In genomic region chr6:123715243-123715863, GRCh38 we compare ENCODE assay signal across 9 cellular contexts.
A peak's percentile ranks its signal among the peaks of the same experiment; 100 is the strongest.
DNase-seq lines count a peak whose midpoint lies in the region; ATAC-seq and TF ChIP-seq lines count a peak whose summit lies in the region.
"Had no signal": no experiment of that assay in that cellular context is flagged by ENCODE, and none has a peak within 500 bp of the region (broad histone marks: within the 10 kb centered on the region; RNA-seq: fewer than 3 reads in every experiment).

No MANE protein-coding gene starts in this region.

- intact Hi-C loops in body of pancreas (cut with DNase I) (loop anchor here (10.0 kb wide), 1 partner anchor 301 kb away; no protein-coding TSS in a partner anchor), right lobe of liver (cut with DNase I) (no loop called here)

- H3K27me3 ChIP-seq in body of pancreas (no peaks in the 10 kb centered on the region), right lobe of liver (no peaks in the 10 kb centered on the region)
- H3K27me3 ChIP-seq: neutrophil had no signal

- H3K4me1 ChIP-seq in body of pancreas (no peaks in the 10 kb centered on the region), right lobe of liver (no peaks in the 10 kb centered on the region)

- peak; percentile 36 for TF ChIP-seq CTCF in GM12864 (IDR thresholded peaks at IDR 0.05; ENCODE audit: low read depth, low read length, missing control alignments)
- TF ChIP-seq CTCF in body of pancreas (IDR thresholded peaks at IDR 0.05) = peak; percentile 29 to 67 (median 46)
- TF ChIP-seq CTCF in right lobe of liver (IDR thresholded peaks at IDR 0.05) = peak; percentile 49 to 60 (median 54)

- ATAC-seq in HG02571 (IDR thresholded peaks at IDR 0.05; ENCODE audit: unreplicated experiment) (peak; percentile 68), body of pancreas (no peak), right lobe of liver (peak; percentile 44 to 56 (median 49))

- DNase-seq in GM12864 (ENCODE audit: low read depth) (peak; percentile 3), NCI-H2107 (lab: John Stamatoyannopoulos, UW) (peak; percentile 10), body of pancreas (peak in 3 of 4 donors; percentile 13 to 15 (median 13)), right lobe of liver (no peak), UCSD-AML1 (lab: John Stamatoyannopoulos, UW; ENCODE audit: unreplicated experiment) (no peak), T-helper 9 cell (no peak)
- DNase-seq in stimulated activated CD4-positive, alpha-beta T cell treated with anti-CD3 and anti-CD28 coated beads, Interleukin-1b, Interleukin-23, amount 100 ng/mL, for 48 hours = no peak

- H3K9me3 ChIP-seq in body of pancreas = no peaks in the 10 kb centered on the region
- no peaks in the 10 kb centered on the region for H3K9me3 ChIP-seq in right lobe of liver
- H3K9me3 ChIP-seq: neutrophil had no signal

- no peak overlapping the region for H3K4me3 ChIP-seq in GM12864 (ENCODE audit: low read depth, low read length)
- no peak overlapping the region for H3K4me3 ChIP-seq in body of pancreas
- no peak overlapping the region for H3K4me3 ChIP-seq in right lobe of liver

- 35 to 40% methylated on average over 5 of the region's 5 CpGs for WGBS in body of pancreas, 2 donors
- WGBS in right lobe of liver (ENCODE audit: insufficient coverage, low coverage, low lambda C conversion rate, missing lambda C conversion rate) = 36% methylated on average over 5 of the region's 5 CpGs

- H3K27ac ChIP-seq in body of pancreas (no peak overlapping the region), right lobe of liver (no peak overlapping the region)
- H3K27ac ChIP-seq: neutrophil had no signal

- H3K36me3 ChIP-seq in body of pancreas (replicated peaks in 1 of 2; ENCODE audit: insufficient read depth in 1 of 2, low read depth in 2 of 2) (no peaks in the 10 kb centered on the region), right lobe of liver (no peaks in the 10 kb centered on the region)
- H3K36me3 ChIP-seq: neutrophil had no signal

- no peak for TF ChIP-seq POLR2A in body of pancreas (IDR thresholded peaks at IDR 0.05)
- no peak for TF ChIP-seq POLR2A in right lobe of liver (IDR thresholded peaks at IDR 0.05)

Comparison
In these comparisons a context has a peak if more than half of its experiments do, and no peak if none do; other contexts are left out.
1. DNase-seq: peak in GM12864 (single experiment), NCI-H2107 (single experiment) and body of pancreas (3 of 4); none in right lobe of liver (0 of 3), stimulated activated CD4-positive, alpha-beta T cell treated with anti-CD3 and anti-CD28 coated beads, Interleukin-1b, Interleukin-23, amount 100 ng/mL, for 48 hours (single experiment), UCSD-AML1 (single experiment) and T-helper 9 cell (single experiment).
2. Peak in every context shown above with its lines, with median percentiles within 50 percentile points of each other: CTCF ChIP-seq.